Comparison of ENCODE assay signal across 22 cellular contexts in the genomic region with DNA sequence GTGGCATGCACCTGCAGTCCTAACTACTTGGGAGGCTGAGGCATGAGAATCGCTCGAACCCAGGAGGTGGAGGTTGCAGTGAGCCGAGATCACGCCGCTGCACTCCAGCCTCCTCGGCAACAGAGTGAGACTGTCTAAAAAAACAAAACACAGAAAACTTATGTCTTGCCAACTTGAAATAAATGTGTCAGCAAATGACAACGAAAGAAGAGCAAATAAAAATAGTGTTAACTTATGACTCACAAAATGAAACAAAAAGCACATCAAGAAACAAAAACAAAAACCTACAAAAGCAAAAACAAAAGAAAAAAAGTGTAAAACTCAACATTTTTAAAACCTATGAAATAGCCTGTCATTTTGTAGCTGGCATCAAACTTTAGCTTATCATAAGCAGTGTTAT.
"Had no signal": no experiment of that assay in that cellular context is flagged by ENCODE, and none has a peak within 500 bp of the region (broad histone marks: within the 10 kb centered on the region; RNA-seq: fewer than 3 reads in every experiment).

No MANE protein-coding gene starts in this region.

- H3K4me1 ChIP-seq: colonic mucosa, foreskin keratinocyte, heart left ventricle, left lung, lower lobe of right lung had no signal

- ATAC-seq: effector memory CD8-positive, alpha-beta T cell; foreskin keratinocyte; gastroesophageal sphincter; heart left ventricle; left lung; left ventricle myocardium superior; lower lobe of right lung; mucosa of descending colon had no signal

- DNase-seq: colonic mucosa; cortex of kidney; effector CD8-positive, alpha-beta T cell; effector memory CD8-positive, alpha-beta T cell; endodermal cell; foreskin keratinocyte; heart left ventricle; hypothalamus; immature natural killer cell; islet precursor cell; kidney; kidney glomerular epithelial cell; left ventricle myocardium superior; lower lobe of right lung; mesenchymal stem cell; mucosa of descending colon; naive B cell had no signal

- H2AFZ ChIP-seq: hepatocyte had no signal

- H3K4me2 ChIP-seq: hepatocyte had no signal

- H3K4me3 ChIP-seq: colonic mucosa, esophagus muscularis mucosa, gastroesophageal sphincter, heart left ventricle, hepatocyte, left lung, lower lobe of right lung, mucosa of descending colon had no signal

- H3K27me3 ChIP-seq: colonic mucosa, esophagus muscularis mucosa, foreskin keratinocyte, gastroesophageal sphincter, heart left ventricle, hepatocyte, left lung had no signal

- H3K9me3 ChIP-seq: colonic mucosa, esophagus muscularis mucosa, gastroesophageal sphincter, left lung, lower lobe of right lung, mucosa of descending colon had no signal

- H3K79me2 ChIP-seq: hepatocyte had no signal

- FAIRE-seq: endothelial cell of umbilical vein had no signal

- H3K27ac ChIP-seq: colonic mucosa, esophagus muscularis mucosa, foreskin keratinocyte, gastroesophageal sphincter, heart left ventricle, hepatocyte, left lung, lower lobe of right lung had no signal

- H3K36me3 ChIP-seq: colonic mucosa, esophagus muscularis mucosa, gastroesophageal sphincter, heart left ventricle, left lung, lower lobe of right lung had no signal
